24 cellular contexts compared by ENCODE assay signal in genomic region chr13:80374453-80374852, GRCh38. TPM values are rescaled to one million over a fixed set of nuclear protein-coding genes. Genes with fewer than 3 reads are reported as not detected.
A peak's percentile ranks its signal among the peaks of the same experiment; 100 is the strongest.
DNase-seq lines count a peak whose midpoint lies in the region; ATAC-seq and TF ChIP-seq lines count a peak whose summit lies in the region.
"Had no signal": no experiment of that assay in that cellular context is flagged by ENCODE, and none has a peak within 500 bp of the region (broad histone marks: within the 10 kb centered on the region; RNA-seq: fewer than 3 reads in every experiment).

No MANE protein-coding gene starts in this region.

- TF ChIP-seq CTCF in right atrium auricular region (IDR thresholded peaks at IDR 0.05) (no peak), sigmoid colon (IDR thresholded peaks at IDR 0.05) (no peak), hepatocyte (IDR thresholded peaks at IDR 0.05; ENCODE audit: poor library complexity) (no peak)

- 59% methylated on average over 5 of the region's 5 CpGs for WGBS in right cardiac atrium
- WGBS in sigmoid colon, 2 donors = 85 to 89% methylated on average over 5 of the region's 5 CpGs
- 80% methylated on average over 5 of the region's 5 CpGs for WGBS in hepatocyte (ENCODE audit: low lambda C conversion rate, missing lambda C conversion rate)

- DNase-seq in Right ventricle myocardium inferior (ENCODE audit: missing footprints) = peak; percentile 86
- no peak for DNase-seq in right atrium auricular region (ENCODE audit: low spot score)
- peak; percentile 57 to 78 (median 70) for DNase-seq in right cardiac atrium
- peak; percentile 89 for DNase-seq in sigmoid colon
- no peak for DNase-seq in AG08396 (ENCODE audit: low spot score)
- no peak for DNase-seq in activated CD4-positive, alpha-beta T cell treated with anti-CD3 and anti-CD28 coated beads, Interleukin-2, amount 10 ng/mL, durations not matched to agents 7 days and 5 days
- no peak for DNase-seq in hepatocyte (ENCODE audit: low spot score)
- DNase-seq: 8988T; activated CD4-positive, alpha-beta T cell treated with anti-CD3 and anti-CD28 coated beads for 36 hours; activated naive CD4-positive, alpha-beta T cell treated with Interleukin-2 at 50 U/mL for 16 hours; activated T-cell treated with anti-CD3 and anti-CD28 coated beads, Interleukin-2, amount 50 U/mL, for 24 hours; adrenal gland; CD4-positive, CD25-positive, alpha-beta regulatory T cell; effector memory CD4-positive, alpha-beta T cell; KBM-7; mesenchymal stem cell; NCI-H1417 treated with DMSO at 0.1 percent for 48 hours; NCI-H774; stimulated activated CD4-positive, alpha-beta T cell treated with anti-CD3 and anti-CD28 coated beads, Interleukin-2, amount 100 ng/mL, for 48 hours had no signal

- POLR2A ChIA-PET in activated CD4-positive, alpha-beta T cell treated with anti-CD3 and anti-CD28 coated beads, Interleukin-2, amount 10 ng/mL, durations not matched to agents 7 days and 5 days (lab: Charles Lee) = no interaction called here

- H3K9me3 ChIP-seq in right atrium auricular region (no peaks in the 10 kb centered on the region), right cardiac atrium (ENCODE audit: control insufficient read depth, low read length) (no peaks in the 10 kb centered on the region), sigmoid colon (no peaks in the 10 kb centered on the region), hepatocyte (ENCODE audit: low read depth) (no peaks in the 10 kb centered on the region)
- H3K9me3 ChIP-seq: adrenal gland had no signal

- H4K20me1 ChIP-seq in hepatocyte (ENCODE audit: insufficient read depth, poor library complexity, severe bottlenecking) = no peaks in the 10 kb centered on the region

- no peaks in the 10 kb centered on the region for H3K27me3 Mint-ChIP-seq in activated CD4-positive, alpha-beta T cell treated with anti-CD3 and anti-CD28 coated beads, Interleukin-2, amount 10 ng/mL, durations not matched to agents 7 days and 5 days
- H3K27me3 Mint-ChIP-seq: activated CD4-positive, alpha-beta T cell treated with anti-CD3 and anti-CD28 coated beads for 36 hours; activated T-cell treated with anti-CD3 and anti-CD28 coated beads, Interleukin-2, amount 50 U/mL, for 24 hours; CD4-positive, CD25-positive, alpha-beta regulatory T cell had no signal

- H3K4me1 ChIP-seq in right atrium auricular region = no peaks in the 10 kb centered on the region
- no peaks in the 10 kb centered on the region for H3K4me1 ChIP-seq in right cardiac atrium (ENCODE audit: control insufficient read depth, insufficient read depth, low read length)
- H3K4me1 ChIP-seq in sigmoid colon = no peaks in the 10 kb centered on the region
- no peaks in the 10 kb centered on the region for H3K4me1 ChIP-seq in hepatocyte (ENCODE audit: insufficient read depth)
- H3K4me1 ChIP-seq: adrenal gland had no signal

- intact Hi-C loops in Right ventricle myocardium inferior (cut with DNase I) = no loop called here
- intact Hi-C loops in right cardiac atrium (cut with DNase I) = no loop called here
- intact Hi-C loops in sigmoid colon (cut with DNase I) = no loop called here

- no peaks in the 10 kb centered on the region for H3K9me3 Mint-ChIP-seq in activated CD4-positive, alpha-beta T cell treated with anti-CD3 and anti-CD28 coated beads, Interleukin-2, amount 10 ng/mL, durations not matched to agents 7 days and 5 days
- H3K9me3 Mint-ChIP-seq: activated T-cell treated with anti-CD3 and anti-CD28 coated beads, Interleukin-2, amount 50 U/mL, for 24 hours had no signal

- peak; percentile 96 for ATAC-seq in Right ventricle myocardium inferior
- ATAC-seq in right cardiac atrium = peak; percentile 65 to 76
- no peak for ATAC-seq in GM19452 (IDR thresholded peaks at IDR 0.05; ENCODE audit: unreplicated experiment)
- ATAC-seq: activated CD4-positive, alpha-beta T cell treated with anti-CD3 and anti-CD28 coated beads for 36 hours; GM12878; left colon had no signal

- TF ChIP-seq POLR2A in sigmoid colon (IDR thresholded peaks at IDR 0.05) = no peak

- no peaks in the 10 kb centered on the region for H3K4me1 Mint-ChIP-seq in activated CD4-positive, alpha-beta T cell treated with anti-CD3 and anti-CD28 coated beads, Interleukin-2, amount 10 ng/mL, durations not matched to agents 7 days and 5 days
- H3K4me1 Mint-ChIP-seq: activated CD4-positive, alpha-beta T cell treated with anti-CD3 and anti-CD28 coated beads for 36 hours; CD4-positive, CD25-positive, alpha-beta regulatory T cell had no signal

- H3K27me3 ChIP-seq in right atrium auricular region (no peaks in the 10 kb centered on the region), right cardiac atrium (ENCODE audit: control insufficient read depth, insufficient read depth) (no peaks in the 10 kb centered on the region), sigmoid colon (no peaks in the 10 kb centered on the region), hepatocyte (no peaks in the 10 kb centered on the region)
- H3K27me3 ChIP-seq: adrenal gland had no signal

- H3K79me2 ChIP-seq in hepatocyte = no peaks in the 10 kb centered on the region

- no peaks in the 10 kb centered on the region for H3K36me3 ChIP-seq in right atrium auricular region
- H3K36me3 ChIP-seq in sigmoid colon = no peaks in the 10 kb centered on the region
- no peaks in the 10 kb centered on the region for H3K36me3 ChIP-seq in hepatocyte (replicated peaks; ENCODE audit: insufficient read depth, low read depth)
- H3K36me3 ChIP-seq: adrenal gland had no signal

- no peak overlapping the region for H3K4me2 ChIP-seq in hepatocyte

- TF ChIP-seq EP300 in sigmoid colon (IDR thresholded peaks at IDR 0.05) = no peak

- H3K4me3 Mint-ChIP-seq in activated CD4-positive, alpha-beta T cell treated with anti-CD3 and anti-CD28 coated beads, Interleukin-2, amount 10 ng/mL, durations not matched to agents 7 days and 5 days = no peak overlapping the region
- H3K4me3 Mint-ChIP-seq: activated CD4-positive, alpha-beta T cell treated with anti-CD3 and anti-CD28 coated beads for 36 hours; activated T-cell treated with anti-CD3 and anti-CD28 coated beads, Interleukin-2, amount 50 U/mL, for 24 hours; CD4-positive, CD25-positive, alpha-beta regulatory T cell had no signal

- CTCF ChIA-PET in activated CD4-positive, alpha-beta T cell treated with anti-CD3 and anti-CD28 coated beads, Interleukin-2, amount 10 ng/mL, durations not matched to agents 7 days and 5 days (lab: Charles Lee) = no interaction called here

- H3K27ac Mint-ChIP-seq in activated CD4-positive, alpha-beta T cell treated with anti-CD3 and anti-CD28 coated beads, Interleukin-2, amount 10 ng/mL, durations not matched to agents 7 days and 5 days = no peak overlapping the region
- H3K27ac Mint-ChIP-seq: activated CD4-positive, alpha-beta T cell treated with anti-CD3 and anti-CD28 coated beads for 36 hours; activated T-cell treated with anti-CD3 and anti-CD28 coated beads, Interleukin-2, amount 50 U/mL, for 24 hours; CD4-positive, CD25-positive, alpha-beta regulatory T cell had no signal

- H3K36me3 Mint-ChIP-seq in activated CD4-positive, alpha-beta T cell treated with anti-CD3 and anti-CD28 coated beads, Interleukin-2, amount 10 ng/mL, durations not matched to agents 7 days and 5 days (ENCODE audit: low read depth) = no peaks in the 10 kb centered on the region
- H3K36me3 Mint-ChIP-seq: CD4-positive, CD25-positive, alpha-beta regulatory T cell had no signal

- H3K9me2 ChIP-seq in hepatocyte (replicated peaks; ENCODE audit: insufficient read depth) = no peaks in the 10 kb centered on the region

- H3K27ac ChIP-seq in right atrium auricular region (no peak overlapping the region), right cardiac atrium (ENCODE audit: low read length) (no peak overlapping the region), sigmoid colon (peak overlapping the region in 3 of 4 donors; percentile 28 to 49 (median 42)), hepatocyte (no peak overlapping the region)
- H3K27ac ChIP-seq: RWPE1 had no signal

- no peak overlapping the region for H3K4me3 ChIP-seq in right atrium auricular region
- H3K4me3 ChIP-seq in right cardiac atrium (ENCODE audit: low read length) = no peak overlapping the region
- no peak overlapping the region for H3K4me3 ChIP-seq in sigmoid colon
- H3K4me3 ChIP-seq in hepatocyte = no peak overlapping the region
- H3K4me3 ChIP-seq: adrenal gland, GM12878 had no signal

- no peak overlapping the region for H2AFZ ChIP-seq in hepatocyte

RNA-seq across cellular contexts. Expression of gene SPRY2, which starts 33.5 kb away (rescaled TPM):
- total RNA-seq in Right ventricle myocardium inferior (40.0 TPM), right atrium auricular region (10 to 100 TPM; 33.1 to 38.9 TPM), right cardiac atrium (10 to 100 TPM; 27.9 to 37.7 (median 35.6) TPM), sigmoid colon (10 to 100 TPM; 32.3 to 74.2 (median 47.6) TPM), hepatocyte (45.4 and 48.2 TPM in 2 replicates)
- polyA plus RNA-seq in right cardiac atrium (23.2 TPM), sigmoid colon (10 to 100 TPM; 27.7 to 48.0 (median 33.1) TPM), hepatocyte (69.4 and 74.6 TPM in 2 replicates)
- not detected for total RNA-seq in activated CD4-positive, alpha-beta T cell treated with anti-CD3 and anti-CD28 coated beads, Interleukin-2, amount 10 ng/mL, durations not matched to agents 7 days and 5 days
- total RNA-seq: T-helper 2 cell treated with Interferon-gamma antibody and Interleukin-4, amounts not matched to agents 100 ng/mL and 5 ng/mL, for 36 hours had no signal
- polyA plus RNA-seq: CD4-positive, CD25-positive, alpha-beta regulatory T cell had no signal

Comparison
In these comparisons a context has a peak if more than half of its experiments do, and no peak if none do; other contexts are left out.
1. DNase-seq: peak in Right ventricle myocardium inferior (single experiment), right cardiac atrium (3 of 3) and sigmoid colon (single experiment); none in right atrium auricular region (single experiment), AG08396 (single experiment), activated CD4-positive, alpha-beta T cell treated with anti-CD3 and anti-CD28 coated beads, Interleukin-2, amount 10 ng/mL, durations not matched to agents 7 days and 5 days (single experiment) and hepatocyte (single experiment).
2. H3K27ac ChIP-seq: peak in sigmoid colon (3 of 4); none in right atrium auricular region (0 of 2), right cardiac atrium (single experiment) and hepatocyte (single experiment).
3. RNA of gene SPRY2, which starts 33.5 kb away (total RNA-seq): 32.3 to 74.2 TPM in sigmoid colon, 45.4 to 48.2 TPM in hepatocyte, 40.0 TPM in Right ventricle myocardium inferior (single experiment), 33.1 to 38.9 TPM in right atrium auricular region and 27.9 to 37.7 TPM in right cardiac atrium; not detected in activated CD4-positive, alpha-beta T cell treated with anti-CD3 and anti-CD28 coated beads, Interleukin-2, amount 10 ng/mL, durations not matched to agents 7 days and 5 days; every median in the first group is over 10 times any median in the second.